Comparison of ENCODE assay signal across 9 cellular contexts in the genomic region with DNA sequence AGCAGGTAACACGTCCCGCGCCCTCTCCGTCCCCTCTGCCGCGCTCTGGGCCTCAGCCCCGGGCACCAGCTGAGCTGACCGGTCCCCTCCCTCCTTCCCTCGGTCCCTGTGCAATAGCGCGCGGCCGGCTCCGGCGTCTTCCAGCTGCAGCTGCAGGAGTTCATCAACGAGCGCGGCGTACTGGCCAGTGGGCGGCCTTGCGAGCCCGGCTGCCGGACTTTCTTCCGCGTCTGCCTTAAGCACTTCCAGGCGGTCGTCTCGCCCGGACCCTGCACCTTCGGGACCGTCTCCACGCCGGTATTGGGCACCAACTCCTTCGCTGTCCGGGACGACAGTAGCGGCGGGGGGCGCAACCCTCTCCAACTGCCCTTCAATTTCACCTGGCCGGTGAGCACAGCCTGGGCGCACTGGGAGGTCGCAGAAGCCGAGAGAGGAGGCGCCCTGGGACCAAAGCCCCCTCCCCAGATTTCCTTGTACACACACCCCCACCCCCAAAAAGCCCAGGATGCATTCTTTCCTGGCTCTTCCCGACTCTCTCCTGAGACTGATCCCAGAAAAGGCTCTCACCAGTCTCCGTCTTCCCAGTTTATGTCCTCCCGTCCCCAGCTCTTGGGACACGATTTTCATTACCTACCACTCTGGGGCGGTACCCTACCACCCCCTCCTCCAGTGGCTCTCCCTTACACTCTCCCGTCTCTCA. TPM values are rescaled to one million over a fixed set of nuclear protein-coding genes. Genes with fewer than 3 reads are reported as not detected.
A peak's percentile ranks its signal among the peaks of the same experiment; 100 is the strongest.
DNase-seq lines count a peak whose midpoint lies in the region; ATAC-seq and TF ChIP-seq lines count a peak whose summit lies in the region.
"Had no signal": no experiment of that assay in that cellular context is flagged by ENCODE, and none has a peak within 500 bp of the region (broad histone marks: within the 10 kb centered on the region; RNA-seq: fewer than 3 reads in every experiment).

No MANE protein-coding gene starts in this region.

- H3K27me3 ChIP-seq in BE2C (peaks cover 39% of the 10 kb centered on the region), HUES48 (ENCODE audit: control insufficient read depth, insufficient read depth, low read length) (peaks cover 85% of the 10 kb centered on the region), iPS DF 6.9 (ENCODE audit: control insufficient read depth, insufficient read depth, low read length) (peaks cover 54% of the 10 kb centered on the region), skeletal muscle tissue (ENCODE audit: control insufficient read depth in 3 of 3, insufficient read depth in 3 of 3, low read length in 3 of 3) (peaks cover 68 to 71% (median 69%) of the 10 kb centered on the region in 3 donors)

- H3K36me3 ChIP-seq in BE2C, result no peaks in the 10 kb centered on the region
- no peaks in the 10 kb centered on the region for H3K36me3 ChIP-seq in HUES48 (ENCODE audit: control insufficient read depth, insufficient read depth, low read length)
- H3K36me3 ChIP-seq in iPS DF 6.9 (ENCODE audit: control insufficient read depth, insufficient read depth, low read length), result no peaks in the 10 kb centered on the region
- H3K36me3 ChIP-seq in skeletal muscle tissue (ENCODE audit: control insufficient read depth in 3 of 3, insufficient read depth in 3 of 3, low read length in 3 of 3), result peaks cover 0 to 6% (median 0%) of the 10 kb centered on the region in 3 donors

- peak overlapping the region; percentile 50 for H3K4me3 Mint-ChIP-seq in activated naive CD8-positive, alpha-beta T cell treated with anti-CD3 and anti-CD28 coated beads, Interleukin-2, amount 50 U/mL, for 24 hours

- no peaks in the 10 kb centered on the region for H3K9me3 Mint-ChIP-seq in activated naive CD8-positive, alpha-beta T cell treated with anti-CD3 and anti-CD28 coated beads, Interleukin-2, amount 50 U/mL, for 24 hours

- H3K27ac ChIP-seq in HUES48 (ENCODE audit: low read depth, low read length), result no peak overlapping the region
- H3K27ac ChIP-seq in iPS DF 6.9 (ENCODE audit: low read length), result no peak overlapping the region
- H3K27ac ChIP-seq in skeletal muscle tissue (ENCODE audit: low read depth, low read length), result peak overlapping the region; percentile 54

- H3K36me3 Mint-ChIP-seq in activated naive CD8-positive, alpha-beta T cell treated with anti-CD3 and anti-CD28 coated beads, Interleukin-2, amount 50 U/mL, for 24 hours (ENCODE audit: low read depth), result no peaks in the 10 kb centered on the region

- TF ChIP-seq CTCF in BE2C (IDR thresholded peaks at IDR 0.05; ENCODE audit: low read depth, low read length), result no peak

- H3K4me3 ChIP-seq in BE2C (ENCODE audit: low read depth, low read length) (peak overlapping the region; percentile 55), HUES48 (ENCODE audit: low read depth, low read length) (peak overlapping the region; percentile 64), iPS DF 6.9 (ENCODE audit: low read length) (peak overlapping the region; percentile 59; the same call in 1 of the 2 replicates), skeletal muscle tissue (ENCODE audit: low read length in 3 of 3) (peak overlapping the region; percentile 70 to 78 (median 77))

- H3K4me1 Mint-ChIP-seq in activated naive CD8-positive, alpha-beta T cell treated with anti-CD3 and anti-CD28 coated beads, Interleukin-2, amount 50 U/mL, for 24 hours, result peaks cover 45% of the 10 kb centered on the region

- H3K27ac Mint-ChIP-seq in activated naive CD8-positive, alpha-beta T cell treated with anti-CD3 and anti-CD28 coated beads, Interleukin-2, amount 50 U/mL, for 24 hours, result no peak overlapping the region

- peaks cover 63% of the 10 kb centered on the region for H3K27me3 Mint-ChIP-seq in activated naive CD8-positive, alpha-beta T cell treated with anti-CD3 and anti-CD28 coated beads, Interleukin-2, amount 50 U/mL, for 24 hours

- no CpG with 5 or more reads among the region's 50 CpGs for WGBS in iPS DF 6.9 (ENCODE audit: insufficient coverage, insufficient read length)

- H3K9me3 ChIP-seq in BE2C, result no peaks in the 10 kb centered on the region
- no peaks in the 10 kb centered on the region for H3K9me3 ChIP-seq in HUES48 (ENCODE audit: control insufficient read depth, insufficient read depth, low read length)
- H3K9me3 ChIP-seq in iPS DF 6.9 (ENCODE audit: control insufficient read depth, insufficient read depth, low read length), result no peaks in the 10 kb centered on the region
- H3K9me3 ChIP-seq in skeletal muscle tissue (ENCODE audit: control insufficient read depth in 3 of 3, low read length in 3 of 3), result no peaks in the 10 kb centered on the region

- ATAC-seq in activated naive CD8-positive, alpha-beta T cell treated with anti-CD3 and anti-CD28 coated beads, Interleukin-2, amount 50 U/mL, for 24 hours, result no peak

- DNase-seq in BE2C, result peak; percentile 66
- no peak for DNase-seq in activated naive CD8-positive, alpha-beta T cell treated with anti-CD3 and anti-CD28 coated beads, Interleukin-2, amount 50 U/mL, for 24 hours
- no peak for DNase-seq in iPS DF 6.9 (ENCODE audit: low read depth, low spot score)
- no peak for DNase-seq in middle frontal gyrus (ENCODE audit: extremely low spot score, low spot score)
- DNase-seq in NCI-H187 treated with DMSO at 0.1 percent for 48 hours (lab: John Stamatoyannopoulos, UW), result no peak
- DNase-seq in effector CD4-positive, alpha-beta T cell, result no peak

- H3K9ac ChIP-seq in HUES48 (ENCODE audit: low read depth, low read length) (no peak overlapping the region), skeletal muscle tissue (ENCODE audit: low read depth in 1 of 3, low read length in 3 of 3) (peak overlapping the region; percentile 33 to 77 (median 68))

- no peaks in the 10 kb centered on the region for H3K4me1 ChIP-seq in BE2C
- H3K4me1 ChIP-seq in HUES48 (ENCODE audit: control insufficient read depth, insufficient read depth, low read length), result peaks cover 27% of the 10 kb centered on the region
- peaks cover 8% of the 10 kb centered on the region for H3K4me1 ChIP-seq in iPS DF 6.9 (ENCODE audit: control insufficient read depth, insufficient read depth, low read length)
- peaks cover 35 to 63% (median 51%) of the 10 kb centered on the region in 3 donors for H3K4me1 ChIP-seq in skeletal muscle tissue (ENCODE audit: control insufficient read depth in 3 of 3, insufficient read depth in 3 of 3, low read length in 3 of 3)

RNA-seq across cellular contexts. Expression of a gene that starts 0.7 kb away (rescaled TPM):
- polyA plus RNA-seq in BE2C (2012; ENCODE audit: insufficient read depth, insufficient read length, low read depth), result 0.25 TPM
- 11.5 TPM for total RNA-seq in skeletal muscle tissue

RNA-seq across cellular contexts. Expression of a gene that starts 23.4 kb away (rescaled TPM):
- polyA plus RNA-seq in BE2C (2012; ENCODE audit: insufficient read depth, insufficient read length, low read depth), result 96.0 TPM
- 0.52 TPM for total RNA-seq in skeletal muscle tissue

RNA-seq across cellular contexts. Expression of a gene that starts 35.6 kb away (rescaled TPM):
- 32.7 TPM for polyA plus RNA-seq in BE2C (2012; ENCODE audit: insufficient read depth, insufficient read length, low read depth)
- 20.9 TPM for total RNA-seq in skeletal muscle tissue

RNA-seq across cellular contexts. Expression of a gene that starts 55.8 kb away (rescaled TPM):
- 0.34 TPM for polyA plus RNA-seq in BE2C (2012; ENCODE audit: insufficient read depth, insufficient read length, low read depth)
- 1.0 TPM for total RNA-seq in skeletal muscle tissue
- total RNA-seq: pulmonary artery endothelial cell had no signal
